20 cellular contexts compared by ENCODE assay signal in the genomic region with DNA sequence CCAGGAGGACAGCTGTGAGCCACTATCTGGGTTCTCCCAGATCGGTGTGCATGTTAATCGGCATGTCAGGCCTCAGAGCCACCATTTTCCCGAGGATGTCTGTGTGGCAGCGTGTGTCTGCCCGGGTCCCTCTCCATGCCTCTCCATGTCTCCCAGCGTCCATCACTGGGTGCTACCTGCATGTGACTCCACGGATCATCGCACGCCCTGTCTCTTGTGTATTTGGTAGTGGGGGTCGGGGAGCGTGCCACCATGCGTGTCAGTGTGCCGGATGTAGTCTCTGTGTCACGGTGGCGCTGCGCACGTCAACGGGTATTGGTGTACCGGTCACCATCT. TPM values are rescaled to one million over a fixed set of nuclear protein-coding genes. Genes with fewer than 3 reads are reported as not detected.
DNase-seq lines count a peak whose midpoint lies in the region; ATAC-seq and TF ChIP-seq lines count a peak whose summit lies in the region.
"Had no signal": no experiment of that assay in that cellular context is flagged by ENCODE, and none has a peak within 500 bp of the region (broad histone marks: within the 10 kb centered on the region; RNA-seq: fewer than 3 reads in every experiment).

No MANE protein-coding gene starts in this region.

- H3K27ac ChIP-seq in VCaP (peak overlapping the region; percentile 100), esophagus (ENCODE audit: low read depth in 2 of 2, low read length in 1 of 2) (peak overlapping the region; percentile 89 to 92), prostate gland (peak overlapping the region; percentile 96 to 97), transverse colon (peak overlapping the region; percentile 79 to 91 (median 89))
- H3K27ac ChIP-seq: cardiac muscle cell had no signal

- no peaks in the 10 kb centered on the region for H3K27me3 ChIP-seq in esophagus (ENCODE audit: control insufficient read depth in 1 of 2, insufficient read depth in 2 of 2, low read length in 2 of 2)
- no peaks in the 10 kb centered on the region for H3K27me3 ChIP-seq in prostate gland (replicated peaks; ENCODE audit: insufficient read depth)
- H3K27me3 ChIP-seq in transverse colon, result no peaks in the 10 kb centered on the region

- in situ Hi-C loops in transverse colon (cut with MboI; ENCODE audit: low pct_ligation_motif_present in 1 of 4, low pct_unique_long_range_greater_than_20kb in 1 of 4, low sequenced_read_pairs in 3 of 4), result no loop called here

- H3K4me1 ChIP-seq in esophagus (ENCODE audit: control insufficient read depth in 2 of 2, insufficient read depth in 2 of 2, low read length in 1 of 2) (peaks cover 10 to 61% of the 10 kb centered on the region in 2 donors), prostate gland (replicated peaks) (peaks cover 48% of the 10 kb centered on the region), transverse colon (peaks cover 7 to 68% (median 40%) of the 10 kb centered on the region in 4 donors)

- TF ChIP-seq CTCF in VCaP (conservative IDR thresholded peaks at IDR 0.05), result no peak
- TF ChIP-seq CTCF in prostate gland (IDR thresholded peaks at IDR 0.05), result no peak
- no peak for TF ChIP-seq CTCF in transverse colon (IDR thresholded peaks at IDR 0.05)

- H3K36me3 ChIP-seq in esophagus (ENCODE audit: control insufficient read depth in 2 of 2, insufficient read depth in 2 of 2, low read length in 1 of 2), result peaks cover 0 to 15% of the 10 kb centered on the region in 2 donors
- no peaks in the 10 kb centered on the region for H3K36me3 ChIP-seq in prostate gland
- H3K36me3 ChIP-seq in transverse colon, result no peaks in the 10 kb centered on the region
- H3K36me3 ChIP-seq: cardiac muscle cell had no signal

- H3K9me3 ChIP-seq in esophagus (ENCODE audit: control insufficient read depth in 2 of 2, insufficient read depth in 1 of 2, low read depth in 1 of 2, low read length in 1 of 2), result no peaks in the 10 kb centered on the region
- no peaks in the 10 kb centered on the region for H3K9me3 ChIP-seq in prostate gland
- no peaks in the 10 kb centered on the region for H3K9me3 ChIP-seq in transverse colon

- 49 to 68% methylated on average over 19 of the region's 19 CpGs for WGBS in esophagus, 2 donors
- 52% methylated on average over 19 of the region's 19 CpGs for WGBS in prostate gland
- WGBS in transverse colon (ENCODE audit: low coverage in 1 of 2), 2 donors, result 91% methylated on average over 19 of the region's 19 CpGs; no CpG with 5 or more reads in 1 of the 2 donors

- ATAC-seq in HG03457 (IDR thresholded peaks at IDR 0.05; ENCODE audit: unreplicated experiment) (no peak), HG03196 (IDR thresholded peaks at IDR 0.05; ENCODE audit: unreplicated experiment) (no peak)
- ATAC-seq: GM12878; stimulated activated naive CD8-positive, alpha-beta T cell treated with anti-CD3 and anti-CD28 coated beads, Interleukin-15, Interleukin-2, amounts not matched to agents 100 U/mL and 50 U/mL, for 24 hours had no signal

- DNase-seq in prostate gland (ENCODE audit: low spot score), result no peak
- DNase-seq in transverse colon, result no peak
- DNase-seq in NCI-H510A (lab: John Stamatoyannopoulos, UW), result no peak
- DNase-seq: activated naive CD4-positive, alpha-beta T cell; CD4-positive, alpha-beta memory T cell; EL; HCEC 1CT; KBM-7; kidney; naive B cell; NCI-H146; small intestine; stimulated activated naive CD8-positive, alpha-beta T cell treated with anti-CD3 and anti-CD28 coated beads, Interleukin-15, Interleukin-2, amounts not matched to agents 100 U/mL and 50 U/mL, for 24 hours had no signal

- intact Hi-C loops in prostate gland (cut with DNase I), result no loop called here
- intact Hi-C loops in transverse colon (cut with DNase I; ENCODE audit: low total_unique reads), result no loop called here

- H3K4me3 ChIP-seq in esophagus (ENCODE audit: low read depth in 1 of 2, low read length in 2 of 2), result no peak overlapping the region
- H3K4me3 ChIP-seq in prostate gland, result peak overlapping the region in 1 of 2 donors; percentile 27
- H3K4me3 ChIP-seq in transverse colon, result peak overlapping the region in 1 of 4 donors; percentile 25
- H3K4me3 ChIP-seq: cardiac muscle cell, GM12878 had no signal

- TF ChIP-seq POLR2A in prostate gland (IDR thresholded peaks at IDR 0.05) (no peak), transverse colon (IDR thresholded peaks at IDR 0.05) (no peak)

- TF ChIP-seq EP300 in transverse colon (IDR thresholded peaks at IDR 0.05; ENCODE audit: low read depth), result no peak

RNA-seq across cellular contexts. Expression of gene NFIX, which starts 5.9 kb away (rescaled TPM):
- 10 to 100 TPM; 26.9 to 38.5 TPM for polyA plus RNA-seq in esophagus
- total RNA-seq in prostate gland, result 100 to 1,000 TPM; 185 to 286 TPM
- 10 to 100 TPM; 25.4 to 53.1 (median 29.3) TPM for total RNA-seq in transverse colon
- total RNA-seq: cardiac muscle cell had no signal
- polyA plus RNA-seq: cardiac muscle cell had no signal

RNA-seq across cellular contexts. Expression of gene DAND5, which starts 31.8 kb away (rescaled TPM):
- polyA plus RNA-seq in esophagus, result not detected
- total RNA-seq in prostate gland (1 to 10 TPM in 1 of 2 donors, not detected in 1; 1.8 TPM), transverse colon (under 1 TPM in 2 of 4 donors, not detected in 2; 0.27 to 0.32 TPM)
- total RNA-seq: activated CD8-positive, alpha-beta memory T cell treated with anti-CD3 and anti-CD28 coated beads for 36 hours; cardiac muscle cell; CD4-positive, alpha-beta memory T cell; kidney had no signal
- polyA plus RNA-seq: CD4-positive, alpha-beta memory T cell had no signal

RNA-seq across cellular contexts. Expression of gene GADD45GIP1, which starts 44.1 kb away (rescaled TPM):
- 10 to 100 TPM; 53.7 to 57.0 TPM for polyA plus RNA-seq in esophagus
- total RNA-seq in prostate gland (10 to 100 TPM; 29.9 to 58.7 TPM), transverse colon (10 to 100 TPM; 28.6 to 55.0 (median 33.6) TPM)

RNA-seq across cellular contexts. Expression of gene RAD23A, which starts 55.5 kb away (rescaled TPM):
- 10 to 100 TPM; 73.9 to 81.0 TPM for polyA plus RNA-seq in esophagus
- 100 to 1,000 TPM; 113 to 145 TPM for total RNA-seq in prostate gland
- total RNA-seq in transverse colon, result 10 to 100 TPM; 57.9 to 87.9 (median 75.9) TPM
